ENCODE assay signal across 22 cellular contexts in genomic region chr3:56764904-56765445, GRCh38. TPM values are rescaled to one million over a fixed set of nuclear protein-coding genes. Genes with fewer than 3 reads are reported as not detected.
DNase-seq lines count a peak whose midpoint lies in the region; ATAC-seq and TF ChIP-seq lines count a peak whose summit lies in the region.
"Had no signal": no experiment of that assay in that cellular context is flagged by ENCODE, and none has a peak within 500 bp of the region (broad histone marks: within the 10 kb centered on the region; RNA-seq: fewer than 3 reads in every experiment).

No MANE protein-coding gene starts in this region.

- no peak overlapping the region for H3K4me3 Mint-ChIP-seq in activated T-cell treated with anti-CD3 and anti-CD28 coated beads, Interleukin-2, amount 50 U/mL, for 24 hours
- no peak overlapping the region for H3K4me3 Mint-ChIP-seq in T-helper 17 cell
- H3K4me3 Mint-ChIP-seq: GM23338 had no signal

- 45% methylated on average over 6 of the region's 6 CpGs for WGBS in hepatocyte (ENCODE audit: low lambda C conversion rate, missing lambda C conversion rate)
- 63 to 86% methylated on average over 6 of the region's 6 CpGs for WGBS in testis, 2 donors

- H3K9me3 ChIP-seq in T-helper 17 cell (ENCODE audit: control insufficient read depth, low read length, poor library complexity, severe bottlenecking) (no peaks in the 10 kb centered on the region), hepatocyte (ENCODE audit: low read depth) (no peaks in the 10 kb centered on the region), testis (no peaks in the 10 kb centered on the region)
- H3K9me3 ChIP-seq: breast epithelium, mucosa of descending colon, neutrophil, psoas muscle had no signal

- ATAC-seq in T-helper 17 cell, result no peak
- no peak for ATAC-seq in SK-N-SH treated with all-trans-retinoic acid at 6 μM for 48 hours
- ATAC-seq: GM23338, left lobe of liver, mucosa of descending colon, psoas muscle had no signal

- TF ChIP-seq POLR2A in testis (IDR thresholded peaks at IDR 0.05), result no peak

- peak overlapping the region; percentile 30 for H3K27ac ChIP-seq in hepatocyte
- H3K27ac ChIP-seq in testis, result peak overlapping the region; percentile 15 to 57
- H3K27ac ChIP-seq: breast epithelium, HL-60, neutrophil, psoas muscle, skin epidermis had no signal

- H3K36me3 Mint-ChIP-seq in activated T-cell treated with anti-CD3 and anti-CD28 coated beads, Interleukin-2, amount 50 U/mL, for 24 hours (ENCODE audit: low read depth), result peaks cover 78% of the 10 kb centered on the region
- peaks cover 6% of the 10 kb centered on the region for H3K36me3 Mint-ChIP-seq in T-helper 17 cell (ENCODE audit: low read depth)

- H3K27me3 Mint-ChIP-seq in activated T-cell treated with anti-CD3 and anti-CD28 coated beads, Interleukin-2, amount 50 U/mL, for 24 hours, result no peaks in the 10 kb centered on the region
- H3K27me3 Mint-ChIP-seq in T-helper 17 cell, result no peaks in the 10 kb centered on the region

- no peaks in the 10 kb centered on the region for H3K9me2 ChIP-seq in hepatocyte (replicated peaks; ENCODE audit: insufficient read depth)

- peaks cover 31% of the 10 kb centered on the region for H4K20me1 ChIP-seq in hepatocyte (ENCODE audit: insufficient read depth, poor library complexity, severe bottlenecking)

- TF ChIP-seq CTCF in hepatocyte (IDR thresholded peaks at IDR 0.05; ENCODE audit: poor library complexity), result no peak
- no peak for TF ChIP-seq CTCF in testis (IDR thresholded peaks at IDR 0.05)

- H3K27ac Mint-ChIP-seq in activated T-cell treated with anti-CD3 and anti-CD28 coated beads, Interleukin-2, amount 50 U/mL, for 24 hours, result peak overlapping the region; percentile 81
- H3K27ac Mint-ChIP-seq in T-helper 17 cell, result peak overlapping the region; percentile 81
- H3K27ac Mint-ChIP-seq: GM23338 had no signal

- no peaks in the 10 kb centered on the region for H3K27me3 ChIP-seq in hepatocyte
- no peaks in the 10 kb centered on the region for H3K27me3 ChIP-seq in testis
- H3K27me3 ChIP-seq: breast epithelium, neutrophil had no signal

- H2AFZ ChIP-seq in hepatocyte, result no peak overlapping the region
- H2AFZ ChIP-seq: GM23338 had no signal

- H3K9me3 Mint-ChIP-seq in activated T-cell treated with anti-CD3 and anti-CD28 coated beads, Interleukin-2, amount 50 U/mL, for 24 hours, result no peaks in the 10 kb centered on the region

- H3K36me3 ChIP-seq in hepatocyte (replicated peaks; ENCODE audit: insufficient read depth, low read depth), result no peaks in the 10 kb centered on the region
- no peaks in the 10 kb centered on the region for H3K36me3 ChIP-seq in testis (ENCODE audit: low read depth, missing control alignments)
- H3K36me3 ChIP-seq: breast epithelium, neutrophil had no signal

- H3K4me3 ChIP-seq in hepatocyte (no peak overlapping the region), testis (no peak overlapping the region)
- H3K4me3 ChIP-seq: breast epithelium, GM23338, mucosa of descending colon, psoas muscle, skin epidermis had no signal

- DNase-seq in activated T-cell treated with anti-CD3 and anti-CD28 coated beads, Interleukin-2, amount 50 U/mL, for 24 hours, result no peak
- no peak for DNase-seq in activated T-cell treated with anti-CD3 and anti-CD28 coated beads, Interleukin-2, amount 50 U/mL, for 1 hour
- no peak for DNase-seq in T-helper 17 cell
- DNase-seq in hepatocyte (ENCODE audit: low spot score), result no peak
- DNase-seq in testis, result no peak
- DNase-seq in NOMO-1 treated with dmso at 0.1 percent for 144 hours (lab: John Stamatoyannopoulos, UW; ENCODE audit: unreplicated experiment), result no peak
- DNase-seq in AML-193 (lab: John Stamatoyannopoulos, UW), result no peak
- DNase-seq: activated CD4-positive, CD25-positive, alpha-beta regulatory T cell treated with anti-CD3 and anti-CD28 coated beads, Interleukin-2, amount 50 U/mL, for 72 hours; cortex of kidney; DMS79 treated with DMSO at 0.1 percent for 48 hours; mucosa of descending colon; NCI-H1417; NCI-H526 treated with DMSO at 0.1 percent for 48 hours; psoas muscle; stimulated activated CD4-positive, alpha-beta T cell treated with anti-CD3 and anti-CD28 coated beads, Interleukin-2, amount 100 ng/mL, for 48 hours had no signal

- H3K79me2 ChIP-seq in hepatocyte, result peaks cover 81% of the 10 kb centered on the region

- H3K4me1 ChIP-seq in hepatocyte (ENCODE audit: insufficient read depth) (peaks cover 4% of the 10 kb centered on the region), testis (peaks cover 24% of the 10 kb centered on the region)
- H3K4me1 ChIP-seq: breast epithelium had no signal

- H3K4me1 Mint-ChIP-seq in activated T-cell treated with anti-CD3 and anti-CD28 coated beads, Interleukin-2, amount 50 U/mL, for 24 hours (ENCODE audit: low read depth), result peaks cover 81% of the 10 kb centered on the region
- peaks cover 52% of the 10 kb centered on the region for H3K4me1 Mint-ChIP-seq in T-helper 17 cell
- H3K4me1 Mint-ChIP-seq: GM23338 had no signal

- intact Hi-C loops in testis (cut with DNase I; ENCODE audit: low total_unique reads), result no loop called here

- H3K4me2 ChIP-seq in hepatocyte, result peak overlapping the region; percentile 20
- H3K4me2 ChIP-seq: GM23338 had no signal

TF ChIP-seq in SK-N-SH treated with all-trans-retinoic acid at 6 μM for 48 hours, 23 proteins besides CTCF, POLR2A, EP300 and RAD21 (continues in another document):
- no peak for TF ChIP-seq POU6F1 (CRISPR knock-in tag; IDR thresholded peaks at IDR 0.05; ENCODE audit: borderline replicate concordance, low read depth)
- TF ChIP-seq ARNTL (CRISPR knock-in tag; IDR thresholded peaks at IDR 0.05; ENCODE audit: borderline replicate concordance, low read depth), result no peak
- no peak for TF ChIP-seq ESRRG (CRISPR knock-in tag; IDR thresholded peaks at IDR 0.05)
- no peak for TF ChIP-seq TOX (CRISPR knock-in tag; IDR thresholded peaks at IDR 0.05; ENCODE audit: borderline replicate concordance)
- no peak for TF ChIP-seq TCF4 (CRISPR knock-in tag; IDR thresholded peaks at IDR 0.05; ENCODE audit: borderline replicate concordance)
- TF ChIP-seq ZC3H10 (CRISPR knock-in tag; IDR thresholded peaks at IDR 0.05), result no peak
- TF ChIP-seq ZNF565 (CRISPR knock-in tag; conservative IDR thresholded peaks at IDR 0.05; ENCODE audit: low read depth), result no peak
- TF ChIP-seq CSRNP3 (CRISPR knock-in tag; IDR thresholded peaks at IDR 0.05), result no peak
- TF ChIP-seq PPARA (CRISPR knock-in tag; IDR thresholded peaks at IDR 0.05; ENCODE audit: borderline replicate concordance), result no peak
- no peak for TF ChIP-seq CSDC2 (CRISPR knock-in tag; IDR thresholded peaks at IDR 0.05)
- TF ChIP-seq PATZ1 (CRISPR knock-in tag; IDR thresholded peaks at IDR 0.05; ENCODE audit: borderline replicate concordance), result no peak
- no peak for TF ChIP-seq ISL1 (CRISPR knock-in tag; IDR thresholded peaks at IDR 0.05)

RNA-seq across cellular contexts. Expression of gene ARHGEF3, which starts 36.8 kb away (rescaled TPM):
- total RNA-seq in T-helper 17 cell (10 to 100 TPM; 70.2 to 71.0 TPM), hepatocyte (39.6 and 41.7 TPM in 2 replicates), testis (10 to 100 TPM; 55.1 to 72.2 TPM)
- polyA plus RNA-seq in hepatocyte (52.4 and 63.8 TPM in 2 replicates), testis (ENCODE audit: insufficient read depth, low read depth, low replicate concordance) (43.1 TPM)
